1 cellular context compared by ENCODE assay signal in the genomic region with DNA sequence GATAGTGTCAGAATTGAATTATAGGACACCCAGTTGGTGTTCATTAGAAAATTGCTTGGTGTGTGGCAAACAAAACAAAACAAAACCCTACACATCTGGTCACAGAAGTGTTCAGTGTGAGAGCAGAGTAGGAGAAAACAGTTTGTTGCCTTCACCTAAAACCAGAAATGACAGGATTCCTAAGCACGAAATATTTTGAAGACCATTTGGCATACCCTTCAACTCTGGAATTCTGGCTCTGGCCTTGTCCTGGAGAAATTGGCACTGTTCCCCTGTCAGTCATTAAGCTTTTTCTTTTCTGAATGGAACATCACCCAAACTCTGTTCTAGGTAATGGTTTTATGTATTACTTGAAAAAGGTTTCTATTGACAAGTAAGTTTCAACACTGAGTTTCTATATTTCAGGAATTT.
TF ChIP-seq lines count a peak whose summit lies in the region.

No MANE protein-coding gene starts in this region.

TF ChIP-seq in IMR-90, 13 proteins besides CTCF, POLR2A, EP300 and RAD21 (continued from another document):
- TF ChIP-seq, protein P1, sequence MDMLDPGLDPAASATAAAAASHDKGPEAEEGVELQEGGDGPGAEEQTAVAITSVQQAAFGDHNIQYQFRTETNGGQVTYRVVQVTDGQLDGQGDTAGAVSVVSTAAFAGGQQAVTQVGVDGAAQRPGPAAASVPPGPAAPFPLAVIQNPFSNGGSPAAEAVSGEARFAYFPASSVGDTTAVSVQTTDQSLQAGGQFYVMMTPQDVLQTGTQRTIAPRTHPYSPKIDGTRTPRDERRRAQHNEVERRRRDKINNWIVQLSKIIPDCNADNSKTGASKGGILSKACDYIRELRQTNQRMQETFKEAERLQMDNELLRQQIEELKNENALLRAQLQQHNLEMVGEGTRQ (IDR thresholded peaks at IDR 0.05; ENCODE audit: low read depth, low read length) = no peak
- no peak for TF ChIP-seq MAZ (IDR thresholded peaks at IDR 0.05; ENCODE audit: borderline replicate concordance, low read depth, low read length)
- TF ChIP-seq MXI1 (IDR thresholded peaks at IDR 0.05; ENCODE audit: borderline replicate concordance, low read depth, low read length) = no peak
- TF ChIP-seq ELK1 (IDR thresholded peaks at IDR 0.05; ENCODE audit: borderline replicate concordance, low read depth, low read length) = no peak
- TF ChIP-seq BHLHE40 (IDR thresholded peaks at IDR 0.05; ENCODE audit: low read depth, low read length) = no peak
TF ChIP-seq in IMR-90: peak in this region for 0.
